Comparison of ENCODE assay signal across 22 cellular contexts in the genomic region with DNA sequence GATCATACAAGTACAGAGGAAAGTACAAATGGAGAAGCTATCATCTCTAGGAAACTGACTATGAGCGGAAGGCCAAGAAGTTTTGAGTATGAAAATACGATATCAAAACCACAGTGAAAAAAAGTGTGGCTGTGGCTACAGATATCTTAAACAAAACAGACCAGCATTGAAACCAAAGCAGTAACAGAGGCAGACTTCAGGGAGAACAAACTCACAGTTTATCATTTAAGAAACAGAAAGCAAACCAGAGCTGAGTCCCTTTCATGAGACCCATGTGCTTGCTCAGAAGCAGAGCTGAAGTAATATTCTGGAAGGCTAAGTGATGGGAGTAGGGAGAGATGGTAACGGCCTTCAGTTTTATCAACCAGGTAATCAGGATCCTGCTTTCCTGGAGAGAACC.
"Had no signal": no experiment of that assay in that cellular context is flagged by ENCODE, and none has a peak within 500 bp of the region (broad histone marks: within the 10 kb centered on the region; RNA-seq: fewer than 3 reads in every experiment).

No MANE protein-coding gene starts in this region.

- DNase-seq: Karpas-422; KG1; MG63; NCI-H1092 treated with DMSO at 0.1 percent for 48 hours; NCI-H1436; NCI-H187; NCI-H2029; NCI-H2081 treated with DMSO at 0.1 percent for 48 hours; NCI-H2171; NCI-H226; NCI-H446; NCI-H510A; NCI-H524 treated with DMSO at 0.1 percent for 48 hours; NCI-H69; NCI-H774; NK-92 treated with Interleukin-12 subunit alpha and Interleukin-12 subunit beta, amount 100 ng/mL, for 24 hours; Right ventricle myocardium superior; RPMI8226; SIG-M5 had no signal

- H3K9me3 ChIP-seq: MG63, SJSA1 had no signal

- H3K4me1 ChIP-seq: SJSA1 had no signal

- H3K27ac ChIP-seq: HL-60, SJSA1, SK-N-MC had no signal

- H3K4me3 ChIP-seq: MG63, SJSA1, SK-N-MC had no signal

- H3K36me3 ChIP-seq: MG63, SJSA1 had no signal
